Comparison of ENCODE assay signal across 3 cellular contexts in the genomic region with DNA sequence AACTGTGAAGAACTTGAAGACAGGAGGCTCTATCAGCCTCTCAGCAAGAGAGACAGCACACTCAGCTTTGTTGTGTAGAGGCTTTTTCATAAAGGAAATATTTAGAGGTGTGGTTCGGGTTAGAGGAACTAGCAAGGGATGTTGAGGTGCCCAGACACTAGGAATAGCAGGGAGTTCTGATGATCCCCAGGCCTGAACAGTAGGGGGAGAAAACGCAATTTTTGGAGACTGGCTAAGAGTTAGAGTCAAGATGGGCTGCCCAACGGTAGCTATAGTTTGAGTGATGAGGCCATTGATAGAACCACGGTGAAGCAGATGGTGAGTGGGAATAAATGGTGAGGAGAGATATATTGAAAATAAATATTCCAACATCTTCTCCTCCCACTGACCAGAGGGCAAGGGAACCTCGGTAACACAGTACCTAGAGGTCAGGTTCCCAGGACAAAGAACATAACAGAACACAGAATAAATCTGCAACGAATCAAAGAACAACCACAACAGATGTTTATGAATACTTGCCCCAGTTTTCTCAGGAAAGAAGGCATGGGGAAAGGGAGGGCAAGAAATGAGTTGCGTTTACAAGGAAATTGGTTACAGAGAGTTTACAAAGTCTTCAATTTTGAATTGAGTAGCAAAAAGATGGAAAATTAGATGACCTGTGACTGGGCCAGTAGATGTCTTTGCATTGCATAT.
TF ChIP-seq lines count a peak whose summit lies in the region.

No MANE protein-coding gene starts in this region.

TF ChIP-seq in SK-N-SH, 30 proteins besides CTCF, POLR2A, EP300 and RAD21 (continues in another document):
- TF ChIP-seq, protein P1, sequence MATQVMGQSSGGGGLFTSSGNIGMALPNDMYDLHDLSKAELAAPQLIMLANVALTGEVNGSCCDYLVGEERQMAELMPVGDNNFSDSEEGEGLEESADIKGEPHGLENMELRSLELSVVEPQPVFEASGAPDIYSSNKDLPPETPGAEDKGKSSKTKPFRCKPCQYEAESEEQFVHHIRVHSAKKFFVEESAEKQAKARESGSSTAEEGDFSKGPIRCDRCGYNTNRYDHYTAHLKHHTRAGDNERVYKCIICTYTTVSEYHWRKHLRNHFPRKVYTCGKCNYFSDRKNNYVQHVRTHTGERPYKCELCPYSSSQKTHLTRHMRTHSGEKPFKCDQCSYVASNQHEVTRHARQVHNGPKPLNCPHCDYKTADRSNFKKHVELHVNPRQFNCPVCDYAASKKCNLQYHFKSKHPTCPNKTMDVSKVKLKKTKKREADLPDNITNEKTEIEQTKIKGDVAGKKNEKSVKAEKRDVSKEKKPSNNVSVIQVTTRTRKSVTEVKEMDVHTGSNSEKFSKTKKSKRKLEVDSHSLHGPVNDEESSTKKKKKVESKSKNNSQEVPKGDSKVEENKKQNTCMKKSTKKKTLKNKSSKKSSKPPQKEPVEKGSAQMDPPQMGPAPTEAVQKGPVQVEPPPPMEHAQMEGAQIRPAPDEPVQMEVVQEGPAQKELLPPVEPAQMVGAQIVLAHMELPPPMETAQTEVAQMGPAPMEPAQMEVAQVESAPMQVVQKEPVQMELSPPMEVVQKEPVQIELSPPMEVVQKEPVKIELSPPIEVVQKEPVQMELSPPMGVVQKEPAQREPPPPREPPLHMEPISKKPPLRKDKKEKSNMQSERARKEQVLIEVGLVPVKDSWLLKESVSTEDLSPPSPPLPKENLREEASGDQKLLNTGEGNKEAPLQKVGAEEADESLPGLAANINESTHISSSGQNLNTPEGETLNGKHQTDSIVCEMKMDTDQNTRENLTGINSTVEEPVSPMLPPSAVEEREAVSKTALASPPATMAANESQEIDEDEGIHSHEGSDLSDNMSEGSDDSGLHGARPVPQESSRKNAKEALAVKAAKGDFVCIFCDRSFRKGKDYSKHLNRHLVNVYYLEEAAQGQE (IDR thresholded peaks at IDR 0.05; ENCODE audit: low read depth, low read length): no peak
- TF ChIP-seq SIN3A (IDR thresholded peaks at IDR 0.05; ENCODE audit: borderline replicate concordance, low read depth, low read length) (no peak), CHD2 (IDR thresholded peaks at IDR 0.05; ENCODE audit: low read length, partially characterized antibody) (no peak), TCF12 (IDR thresholded peaks at IDR 0.05) (no peak), EZH2phosphoT487 (IDR thresholded peaks at IDR 0.05; ENCODE audit: borderline replicate concordance, low read depth) (no peak), FOXJ3 (CRISPR knock-in tag; IDR thresholded peaks at IDR 0.05) (no peak), SMC3 (IDR thresholded peaks at IDR 0.05; ENCODE audit: low read depth, low read length) (no peak), USF1 (IDR thresholded peaks at IDR 0.05; ENCODE audit: borderline replicate concordance, low read depth) (no peak), TAF1 (IDR thresholded peaks at IDR 0.05; ENCODE audit: borderline replicate concordance, low read depth, low read length) (no peak), ELF1 (IDR thresholded peaks at IDR 0.05) (no peak)
- TF ChIP-seq, protein P2, sequence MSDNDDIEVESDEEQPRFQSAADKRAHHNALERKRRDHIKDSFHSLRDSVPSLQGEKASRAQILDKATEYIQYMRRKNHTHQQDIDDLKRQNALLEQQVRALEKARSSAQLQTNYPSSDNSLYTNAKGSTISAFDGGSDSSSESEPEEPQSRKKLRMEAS (IDR thresholded peaks at IDR 0.05; ENCODE audit: low read depth): no peak
- TF ChIP-seq, protein P3, sequence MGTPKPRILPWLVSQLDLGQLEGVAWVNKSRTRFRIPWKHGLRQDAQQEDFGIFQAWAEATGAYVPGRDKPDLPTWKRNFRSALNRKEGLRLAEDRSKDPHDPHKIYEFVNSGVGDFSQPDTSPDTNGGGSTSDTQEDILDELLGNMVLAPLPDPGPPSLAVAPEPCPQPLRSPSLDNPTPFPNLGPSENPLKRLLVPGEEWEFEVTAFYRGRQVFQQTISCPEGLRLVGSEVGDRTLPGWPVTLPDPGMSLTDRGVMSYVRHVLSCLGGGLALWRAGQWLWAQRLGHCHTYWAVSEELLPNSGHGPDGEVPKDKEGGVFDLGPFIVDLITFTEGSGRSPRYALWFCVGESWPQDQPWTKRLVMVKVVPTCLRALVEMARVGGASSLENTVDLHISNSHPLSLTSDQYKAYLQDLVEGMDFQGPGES (IDR thresholded peaks at IDR 0.05; ENCODE audit: low read depth, low read length): no peak

TF ChIP-seq in SK-N-SH treated with all-trans-retinoic acid at 6 μM for 48 hours, 23 proteins besides CTCF, POLR2A, EP300 and RAD21 (continued from another document):
- TF ChIP-seq ZNF70 (CRISPR knock-in tag; IDR thresholded peaks at IDR 0.05) (no peak), ARNTL (CRISPR knock-in tag; IDR thresholded peaks at IDR 0.05; ENCODE audit: borderline replicate concordance, low read depth) (no peak), OSR1 (CRISPR knock-in tag; IDR thresholded peaks at IDR 0.05) (no peak), CSDC2 (CRISPR knock-in tag; IDR thresholded peaks at IDR 0.05) (no peak), TOX (CRISPR knock-in tag; IDR thresholded peaks at IDR 0.05; ENCODE audit: borderline replicate concordance) (no peak), ESRRG (CRISPR knock-in tag; IDR thresholded peaks at IDR 0.05) (no peak), PPARA (CRISPR knock-in tag; IDR thresholded peaks at IDR 0.05; ENCODE audit: borderline replicate concordance) (no peak), ZC3H10 (CRISPR knock-in tag; IDR thresholded peaks at IDR 0.05) (no peak)
- TF ChIP-seq, protein P4, sequence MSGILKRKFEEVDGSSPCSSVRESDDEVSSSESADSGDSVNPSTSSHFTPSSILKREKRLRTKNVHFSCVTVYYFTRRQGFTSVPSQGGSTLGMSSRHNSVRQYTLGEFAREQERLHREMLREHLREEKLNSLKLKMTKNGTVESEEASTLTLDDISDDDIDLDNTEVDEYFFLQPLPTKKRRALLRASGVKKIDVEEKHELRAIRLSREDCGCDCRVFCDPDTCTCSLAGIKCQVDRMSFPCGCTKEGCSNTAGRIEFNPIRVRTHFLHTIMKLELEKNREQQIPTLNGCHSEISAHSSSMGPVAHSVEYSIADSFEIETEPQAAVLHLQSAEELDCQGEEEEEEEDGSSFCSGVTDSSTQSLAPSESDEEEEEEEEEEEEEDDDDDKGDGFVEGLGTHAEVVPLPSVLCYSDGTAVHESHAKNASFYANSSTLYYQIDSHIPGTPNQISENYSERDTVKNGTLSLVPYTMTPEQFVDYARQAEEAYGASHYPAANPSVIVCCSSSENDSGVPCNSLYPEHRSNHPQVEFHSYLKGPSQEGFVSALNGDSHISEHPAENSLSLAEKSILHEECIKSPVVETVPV (CRISPR knock-in tag; IDR thresholded peaks at IDR 0.05): no peak
- TF ChIP-seq, protein P5, sequence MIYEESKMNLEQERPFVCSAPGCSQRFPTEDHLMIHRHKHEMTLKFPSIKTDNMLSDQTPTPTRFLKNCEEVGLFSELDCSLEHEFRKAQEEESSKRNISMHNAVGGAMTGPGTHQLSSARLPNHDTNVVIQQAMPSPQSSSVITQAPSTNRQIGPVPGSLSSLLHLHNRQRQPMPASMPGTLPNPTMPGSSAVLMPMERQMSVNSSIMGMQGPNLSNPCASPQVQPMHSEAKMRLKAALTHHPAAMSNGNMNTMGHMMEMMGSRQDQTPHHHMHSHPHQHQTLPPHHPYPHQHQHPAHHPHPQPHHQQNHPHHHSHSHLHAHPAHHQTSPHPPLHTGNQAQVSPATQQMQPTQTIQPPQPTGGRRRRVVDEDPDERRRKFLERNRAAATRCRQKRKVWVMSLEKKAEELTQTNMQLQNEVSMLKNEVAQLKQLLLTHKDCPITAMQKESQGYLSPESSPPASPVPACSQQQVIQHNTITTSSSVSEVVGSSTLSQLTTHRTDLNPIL (CRISPR knock-in tag; IDR thresholded peaks at IDR 0.05; ENCODE audit: low read depth): no peak
- TF ChIP-seq, protein P6, sequence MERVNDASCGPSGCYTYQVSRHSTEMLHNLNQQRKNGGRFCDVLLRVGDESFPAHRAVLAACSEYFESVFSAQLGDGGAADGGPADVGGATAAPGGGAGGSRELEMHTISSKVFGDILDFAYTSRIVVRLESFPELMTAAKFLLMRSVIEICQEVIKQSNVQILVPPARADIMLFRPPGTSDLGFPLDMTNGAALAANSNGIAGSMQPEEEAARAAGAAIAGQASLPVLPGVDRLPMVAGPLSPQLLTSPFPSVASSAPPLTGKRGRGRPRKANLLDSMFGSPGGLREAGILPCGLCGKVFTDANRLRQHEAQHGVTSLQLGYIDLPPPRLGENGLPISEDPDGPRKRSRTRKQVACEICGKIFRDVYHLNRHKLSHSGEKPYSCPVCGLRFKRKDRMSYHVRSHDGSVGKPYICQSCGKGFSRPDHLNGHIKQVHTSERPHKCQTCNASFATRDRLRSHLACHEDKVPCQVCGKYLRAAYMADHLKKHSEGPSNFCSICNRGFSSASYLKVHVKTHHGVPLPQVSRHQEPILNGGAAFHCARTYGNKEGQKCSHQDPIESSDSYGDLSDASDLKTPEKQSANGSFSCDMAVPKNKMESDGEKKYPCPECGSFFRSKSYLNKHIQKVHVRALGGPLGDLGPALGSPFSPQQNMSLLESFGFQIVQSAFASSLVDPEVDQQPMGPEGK (CRISPR knock-in tag; IDR thresholded peaks at IDR 0.05; ENCODE audit: borderline replicate concordance): no peak

TF ChIP-seq in WTC11, 78 proteins besides CTCF, POLR2A, EP300 and RAD21 (continued from another document):
- TF ChIP-seq SP1 (CRISPR knock-in tag; conservative IDR thresholded peaks at IDR 0.05) (no peak), NFE2L1 (CRISPR knock-in tag; IDR thresholded peaks at IDR 0.05) (no peak), SMAD4 (CRISPR knock-in tag; IDR thresholded peaks at IDR 0.05) (no peak), USF2 (CRISPR knock-in tag; IDR thresholded peaks at IDR 0.05) (no peak), JAZF1 (CRISPR knock-in tag; IDR thresholded peaks at IDR 0.05) (no peak), ZNF396 (CRISPR knock-in tag; IDR thresholded peaks at IDR 0.05; ENCODE audit: borderline replicate concordance) (no peak), IRF1 (CRISPR knock-in tag; IDR thresholded peaks at IDR 0.05) (no peak), EMX1 (CRISPR knock-in tag; IDR thresholded peaks at IDR 0.05) (no peak)
- TF ChIP-seq, protein P7, sequence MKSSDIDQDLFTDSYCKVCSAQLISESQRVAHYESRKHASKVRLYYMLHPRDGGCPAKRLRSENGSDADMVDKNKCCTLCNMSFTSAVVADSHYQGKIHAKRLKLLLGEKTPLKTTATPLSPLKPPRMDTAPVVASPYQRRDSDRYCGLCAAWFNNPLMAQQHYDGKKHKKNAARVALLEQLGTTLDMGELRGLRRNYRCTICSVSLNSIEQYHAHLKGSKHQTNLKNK (CRISPR knock-in tag; IDR thresholded peaks at IDR 0.05): no peak
